ENCODE assay signal across 9 cellular contexts in the genomic region with DNA sequence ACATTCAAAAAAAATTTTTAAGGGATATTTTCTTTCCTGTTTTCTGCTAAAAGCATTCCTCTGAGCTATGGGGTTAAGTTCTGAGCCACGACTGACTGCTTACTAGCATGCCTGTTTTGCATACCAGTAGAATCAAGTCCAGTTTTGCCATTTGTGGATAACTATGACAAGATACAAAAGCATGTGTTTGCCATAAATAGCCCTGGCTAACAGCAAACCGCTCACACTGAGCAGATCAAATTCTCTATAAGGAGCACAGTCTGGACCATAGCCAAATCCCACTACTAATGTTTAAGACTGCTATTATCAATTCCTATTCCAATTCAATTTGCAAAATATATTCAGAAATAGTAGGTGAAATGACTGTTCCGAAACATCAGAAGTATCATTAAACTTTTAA. TPM values are rescaled to one million over a fixed set of nuclear protein-coding genes. Genes with fewer than 3 reads are reported as not detected.
DNase-seq lines count a peak whose midpoint lies in the region; ATAC-seq and TF ChIP-seq lines count a peak whose summit lies in the region.
"Had no signal": no experiment of that assay in that cellular context is flagged by ENCODE, and none has a peak within 500 bp of the region (broad histone marks: within the 10 kb centered on the region; RNA-seq: fewer than 3 reads in every experiment).

No MANE protein-coding gene starts in this region.

- H3K9me3 Mint-ChIP-seq in activated naive CD8-positive, alpha-beta T cell treated with anti-CD3 and anti-CD28 coated beads, Interleukin-2, amount 50 U/mL, for 24 hours = no peaks in the 10 kb centered on the region
- H3K9me3 Mint-ChIP-seq in stimulated activated effector memory CD8-positive, alpha-beta T cell treated with anti-CD3 and anti-CD28 coated beads, Interleukin-12 subunit alpha, Interleukin-12 subunit beta, amount 100 ng/mL, for 72 hours = no peaks in the 10 kb centered on the region
- H3K9me3 Mint-ChIP-seq: activated naive CD4-positive, alpha-beta T cell treated with anti-CD3 and anti-CD28 coated beads, Interleukin-2, amount 50 U/mL, for 24 hours had no signal

- TF ChIP-seq POLR2A in gastrocnemius medialis (IDR thresholded peaks at IDR 0.05) = peak in 1 of 2 donors; percentile 55

- H3K27me3 ChIP-seq in gastrocnemius medialis = no peaks in the 10 kb centered on the region

- peaks cover 25% of the 10 kb centered on the region for H3K4me1 Mint-ChIP-seq in activated naive CD8-positive, alpha-beta T cell treated with anti-CD3 and anti-CD28 coated beads, Interleukin-2, amount 50 U/mL, for 24 hours
- peaks cover 7% of the 10 kb centered on the region for H3K4me1 Mint-ChIP-seq in stimulated activated effector memory CD8-positive, alpha-beta T cell treated with anti-CD3 and anti-CD28 coated beads, Interleukin-12 subunit alpha, Interleukin-12 subunit beta, amount 100 ng/mL, for 72 hours

- peaks cover 0 to 10% of the 10 kb centered on the region in 2 donors for H3K36me3 ChIP-seq in gastrocnemius medialis

- H3K4me1 ChIP-seq in gastrocnemius medialis = peaks cover 54 to 62% of the 10 kb centered on the region in 2 donors

- TF ChIP-seq CTCF in AG09309 (IDR thresholded peaks at IDR 0.05; ENCODE audit: control insufficient read depth, insufficient read depth, low read depth, low read length, missing control alignments) (no peak), gastrocnemius medialis (IDR thresholded peaks at IDR 0.05 in 4 of 5, conservative IDR thresholded peaks at IDR 0.05 in 1 of 5) (no peak)

- H3K9me3 ChIP-seq in gastrocnemius medialis = no peaks in the 10 kb centered on the region

- H3K27me3 Mint-ChIP-seq in activated naive CD8-positive, alpha-beta T cell treated with anti-CD3 and anti-CD28 coated beads, Interleukin-2, amount 50 U/mL, for 24 hours = no peaks in the 10 kb centered on the region
- H3K27me3 Mint-ChIP-seq: activated naive CD4-positive, alpha-beta T cell treated with anti-CD3 and anti-CD28 coated beads, Interleukin-2, amount 50 U/mL, for 24 hours had no signal

- in situ Hi-C loops in gastrocnemius medialis (cut with MboI; ENCODE audit: low sequenced_read_pairs in 4 of 4) = loop anchor here in 1 of 4 donors (25.0 kb wide), 1 partner anchor 701 kb away; the partner anchor contains the start of gene NFKBIA

- H3K27ac Mint-ChIP-seq in activated naive CD8-positive, alpha-beta T cell treated with anti-CD3 and anti-CD28 coated beads, Interleukin-2, amount 50 U/mL, for 24 hours = no peak overlapping the region
- H3K27ac Mint-ChIP-seq in stimulated activated effector memory CD8-positive, alpha-beta T cell treated with anti-CD3 and anti-CD28 coated beads, Interleukin-12 subunit alpha, Interleukin-12 subunit beta, amount 100 ng/mL, for 72 hours = no peak overlapping the region
- H3K27ac Mint-ChIP-seq: activated naive CD4-positive, alpha-beta T cell treated with anti-CD3 and anti-CD28 coated beads, Interleukin-2, amount 50 U/mL, for 24 hours had no signal

- ATAC-seq in GM21526 (IDR thresholded peaks at IDR 0.05; ENCODE audit: low FRiP score, unreplicated experiment) (peak; percentile 62), gastrocnemius medialis (peak; percentile 72 to 80), HG03571 (IDR thresholded peaks at IDR 0.05; ENCODE audit: unreplicated experiment) (no peak)
- ATAC-seq in activated naive CD8-positive, alpha-beta T cell treated with anti-CD3 and anti-CD28 coated beads, Interleukin-2, amount 50 U/mL, for 24 hours = no peak
- ATAC-seq in stimulated activated effector memory CD8-positive, alpha-beta T cell treated with anti-CD3 and anti-CD28 coated beads, Interleukin-12 subunit alpha, Interleukin-12 subunit beta, amount 100 ng/mL, for 72 hours = no peak

- DNase-seq in AG09309 (ENCODE audit: low read depth) = peak; percentile 76
- DNase-seq in NCI-H2029 treated with DMSO at 0.1 percent for 48 hours (lab: John Stamatoyannopoulos, UW) = peak; percentile 100
- peak; percentile 53 to 67 for DNase-seq in gastrocnemius medialis
- no peak for DNase-seq in activated naive CD8-positive, alpha-beta T cell treated with anti-CD3 and anti-CD28 coated beads, Interleukin-2, amount 50 U/mL, for 24 hours
- no peak for DNase-seq in stimulated activated effector memory CD8-positive, alpha-beta T cell treated with anti-CD3 and anti-CD28 coated beads, Interleukin-12 subunit alpha, Interleukin-12 subunit beta, amount 100 ng/mL, for 72 hours (ENCODE audit: low spot score in 2 of 2)

- intact Hi-C loops in gastrocnemius medialis (cut with DNase I; ENCODE audit: low total_unique reads) = loop anchor here (5.0 to 10.0 kb wide), 3 partner anchors 174 to 411 kb away; partner anchors contain the start of genes EAPP, PPP2R3C, PRORP and SPTSSA

- peaks cover 11% of the 10 kb centered on the region for H3K36me3 Mint-ChIP-seq in activated naive CD8-positive, alpha-beta T cell treated with anti-CD3 and anti-CD28 coated beads, Interleukin-2, amount 50 U/mL, for 24 hours (ENCODE audit: low read depth)
- peaks cover 24% of the 10 kb centered on the region for H3K36me3 Mint-ChIP-seq in stimulated activated effector memory CD8-positive, alpha-beta T cell treated with anti-CD3 and anti-CD28 coated beads, Interleukin-12 subunit alpha, Interleukin-12 subunit beta, amount 100 ng/mL, for 72 hours
- H3K36me3 Mint-ChIP-seq: activated naive CD4-positive, alpha-beta T cell treated with anti-CD3 and anti-CD28 coated beads, Interleukin-2, amount 50 U/mL, for 24 hours had no signal

- H3K27ac ChIP-seq in cingulate gyrus (ENCODE audit: low read depth, low read length) = peak overlapping the region; percentile 20
- H3K27ac ChIP-seq in gastrocnemius medialis = peak overlapping the region; percentile 96 to 100 (median 98)

- no peak overlapping the region for H3K4me3 Mint-ChIP-seq in activated naive CD8-positive, alpha-beta T cell treated with anti-CD3 and anti-CD28 coated beads, Interleukin-2, amount 50 U/mL, for 24 hours
- no peak overlapping the region for H3K4me3 Mint-ChIP-seq in stimulated activated effector memory CD8-positive, alpha-beta T cell treated with anti-CD3 and anti-CD28 coated beads, Interleukin-12 subunit alpha, Interleukin-12 subunit beta, amount 100 ng/mL, for 72 hours
- H3K4me3 Mint-ChIP-seq: activated naive CD4-positive, alpha-beta T cell treated with anti-CD3 and anti-CD28 coated beads, Interleukin-2, amount 50 U/mL, for 24 hours had no signal

- H3K4me3 ChIP-seq in AG09309 (ENCODE audit: control insufficient read depth, low read depth, low read length) (no peak overlapping the region), gastrocnemius medialis (peak overlapping the region; percentile 38 to 97 (median 84))

RNA-seq across cellular contexts. Expression of gene CFL2, which starts 3.2 kb away (rescaled TPM):
- total RNA-seq in gastrocnemius medialis = 100 to 1,000 TPM; 331 to 434 (median 371) TPM

Comparison
In these comparisons a context has a peak if more than half of its experiments do, and no peak if none do; other contexts are left out.
1. DNase-seq: peak in AG09309 (single experiment), NCI-H2029 treated with DMSO at 0.1 percent for 48 hours (single experiment) and gastrocnemius medialis (2 of 2); none in activated naive CD8-positive, alpha-beta T cell treated with anti-CD3 and anti-CD28 coated beads, Interleukin-2, amount 50 U/mL, for 24 hours (single experiment) and stimulated activated effector memory CD8-positive, alpha-beta T cell treated with anti-CD3 and anti-CD28 coated beads, Interleukin-12 subunit alpha, Interleukin-12 subunit beta, amount 100 ng/mL, for 72 hours (0 of 2).
2. ATAC-seq: peak in GM21526 (single experiment) and gastrocnemius medialis (2 of 2); none in activated naive CD8-positive, alpha-beta T cell treated with anti-CD3 and anti-CD28 coated beads, Interleukin-2, amount 50 U/mL, for 24 hours (single experiment), stimulated activated effector memory CD8-positive, alpha-beta T cell treated with anti-CD3 and anti-CD28 coated beads, Interleukin-12 subunit alpha, Interleukin-12 subunit beta, amount 100 ng/mL, for 72 hours (single experiment) and HG03571 (single experiment).